In genomic region chr2:64943387-64944150, GRCh38 we compare ENCODE assay signal across 12 cellular contexts. TPM values are rescaled to one million over a fixed set of nuclear protein-coding genes. Genes with fewer than 3 reads are reported as not detected.
DNase-seq lines count a peak whose midpoint lies in the region; ATAC-seq and TF ChIP-seq lines count a peak whose summit lies in the region.
"Had no signal": no experiment of that assay in that cellular context is flagged by ENCODE, and none has a peak within 500 bp of the region (broad histone marks: within the 10 kb centered on the region; RNA-seq: fewer than 3 reads in every experiment).

No MANE protein-coding gene starts in this region.

- no peak for DNase-seq in DND-41
- DNase-seq in RWPE1 (ENCODE audit: low spot score) = peak; percentile 66
- peak; percentile 72 for DNase-seq in retinal pigment epithelial cell (ENCODE audit: low read depth)
- no peak for DNase-seq in D341Med (ENCODE audit: low spot score)
- DNase-seq in NAMALWA (ENCODE audit: low spot score) = no peak
- DNase-seq in NCI-H1436 (lab: John Stamatoyannopoulos, UW) = no peak
- DNase-seq in Peyer's patch = no peak
- DNase-seq: dermis blood vessel endothelial cell; naive thymus-derived CD8-positive, alpha-beta T cell; NCI-H1105 had no signal

- POLR2A ChIA-PET in RWPE1 (lab: Yijun Ruan, JAX; ENCODE audit: low non-redundant PET) = no interaction called here

- no peaks in the 10 kb centered on the region for H3K9me3 ChIP-seq in DND-41 (ENCODE audit: insufficient read depth, low read length, severe bottlenecking)
- H3K9me3 ChIP-seq in gastroesophageal sphincter = no peaks in the 10 kb centered on the region
- no peaks in the 10 kb centered on the region for H3K9me3 ChIP-seq in Peyer's patch

- H3K4me3 ChIP-seq in DND-41 (ENCODE audit: low read depth in 1 of 2, low read length in 2 of 2) (no peak overlapping the region), gastroesophageal sphincter (no peak overlapping the region), retinal pigment epithelial cell (ENCODE audit: low read length) (no peak overlapping the region), Peyer's patch (no peak overlapping the region)

- H3K27me3 ChIP-seq in DND-41 (ENCODE audit: insufficient read depth, low read length, poor library complexity) (no peaks in the 10 kb centered on the region), gastroesophageal sphincter (no peaks in the 10 kb centered on the region), Peyer's patch (no peaks in the 10 kb centered on the region)

- TF ChIP-seq POLR2A in gastroesophageal sphincter (IDR thresholded peaks at IDR 0.05) (no peak), Peyer's patch (IDR thresholded peaks at IDR 0.05) (no peak)

- TF ChIP-seq CTCF in DND-41 (IDR thresholded peaks at IDR 0.05; ENCODE audit: borderline replicate concordance, extremely low read depth, low read length, poor library complexity, severe bottlenecking) = no peak
- no peak for TF ChIP-seq CTCF in RWPE1 (conservative IDR thresholded peaks at IDR 0.05; ENCODE audit: low read depth)
- no peak for TF ChIP-seq CTCF in gastroesophageal sphincter (IDR thresholded peaks at IDR 0.05)
- no peak for TF ChIP-seq CTCF in retinal pigment epithelial cell (conservative IDR thresholded peaks at IDR 0.05; ENCODE audit: low read depth, low read length)
- TF ChIP-seq CTCF in Peyer's patch (IDR thresholded peaks at IDR 0.05) = no peak

- H3K36me3 ChIP-seq in DND-41 (ENCODE audit: insufficient read depth, low read length) (no peaks in the 10 kb centered on the region), gastroesophageal sphincter (no peaks in the 10 kb centered on the region), Peyer's patch (no peaks in the 10 kb centered on the region)

- H3K9ac ChIP-seq in DND-41 (ENCODE audit: low read depth, low read length) = no peak overlapping the region

- CTCF ChIA-PET in RWPE1 (lab: Yijun Ruan, JAX) = interaction anchor here (0.6 to 1.8 kb wide), 4 partner anchors 26 to 206 kb away, joined by 3 to 5 read pairs (median 4); partner anchors contain the start of gene SLC1A4

- peaks cover 5% of the 10 kb centered on the region; the same call in 1 of the 2 replicates for H3K79me2 ChIP-seq in DND-41 (ENCODE audit: insufficient read depth, low read length)

- no peak overlapping the region for H3K4me2 ChIP-seq in DND-41 (ENCODE audit: insufficient read depth, low read length)

- H4K20me1 ChIP-seq in DND-41 (ENCODE audit: insufficient read depth, low read length) = no peaks in the 10 kb centered on the region

- WGBS in gastroesophageal sphincter (ENCODE audit: low coverage in 1 of 2), 2 donors = 70 to 84% methylated on average over 4 to 8 of the region's 12 CpGs

- no peak for TF ChIP-seq EP300 in gastroesophageal sphincter (IDR thresholded peaks at IDR 0.05)

- H2AFZ ChIP-seq in DND-41 (ENCODE audit: low read depth, low read length) = no peak overlapping the region

- H3K27ac ChIP-seq in DND-41 (ENCODE audit: low read length) (peak overlapping the region; percentile 99), RWPE1 (peak overlapping the region; percentile 86), gastroesophageal sphincter (no peak overlapping the region), Peyer's patch (no peak overlapping the region)
- H3K27ac ChIP-seq: VCaP had no signal

- H3K4me1 ChIP-seq in DND-41 (ENCODE audit: insufficient read depth, low read length) = peaks cover 49% of the 10 kb centered on the region
- no peaks in the 10 kb centered on the region for H3K4me1 ChIP-seq in gastroesophageal sphincter
- peaks cover 0 to 15% (median 2%) of the 10 kb centered on the region in 4 donors for H3K4me1 ChIP-seq in Peyer's patch

- ATAC-seq in DND-41 (ENCODE audit: insufficient read depth, low read depth) (no peak), gastroesophageal sphincter (peak; percentile 39)
- ATAC-seq: naive thymus-derived CD8-positive, alpha-beta T cell had no signal

RNA-seq across cellular contexts. Expression of gene SLC1A4, which starts 45.6 kb away (rescaled TPM):
- total RNA-seq in gastroesophageal sphincter (10 to 100 TPM in 3 of 4 donors, 1 to 10 TPM in 1; 9.0 to 13.8 (median 11.3) TPM), Peyer's patch (10 to 100 TPM in 1 of 4 donors, 1 to 10 TPM in 3; 2.7 to 12.4 (median 3.4) TPM)

Comparison
In these comparisons a context has a peak if more than half of its experiments do, and no peak if none do; other contexts are left out.
1. DNase-seq: peak in RWPE1 (single experiment) and retinal pigment epithelial cell (single experiment); none in DND-41 (single experiment), D341Med (single experiment), NAMALWA (single experiment), NCI-H1436 (single experiment) and Peyer's patch (0 of 3).
2. H3K27ac ChIP-seq: peak in DND-41 (single experiment) and RWPE1 (single experiment); none in gastroesophageal sphincter (0 of 4) and Peyer's patch (0 of 4).